ENCODE assay signal across 8 cellular contexts in the genomic region with DNA sequence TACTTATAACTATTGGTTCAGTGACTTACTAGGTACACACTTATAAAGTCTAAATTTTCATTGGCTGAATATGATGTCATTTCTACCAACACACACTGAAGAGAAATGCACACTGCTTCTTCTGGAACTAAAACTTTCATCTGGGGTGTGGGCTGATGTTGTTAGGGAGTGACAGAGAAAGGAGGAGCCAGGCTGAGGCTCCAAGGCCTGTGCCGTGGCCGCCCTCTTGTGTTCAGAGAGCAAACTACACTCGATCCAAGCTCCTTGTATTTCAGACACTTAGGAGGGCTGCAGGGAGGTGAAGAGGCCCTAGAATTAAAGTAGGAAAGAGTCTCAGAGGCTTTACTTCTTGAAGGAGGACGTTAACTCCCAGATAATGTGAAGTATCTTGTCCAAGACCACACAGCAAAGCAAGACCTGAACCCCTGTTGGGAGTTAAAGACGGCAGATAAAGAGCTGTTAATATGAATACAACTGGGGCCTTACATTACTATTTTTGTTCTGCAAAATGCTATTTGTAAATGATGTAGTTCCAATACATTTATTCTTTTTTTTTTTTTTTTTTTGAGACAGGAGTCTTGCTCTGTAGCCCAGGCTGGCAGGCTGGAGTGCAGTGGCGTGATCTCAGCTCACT.
A peak's percentile ranks its signal among the peaks of the same experiment; 100 is the strongest.
DNase-seq lines count a peak whose midpoint lies in the region; ATAC-seq, FAIRE-seq and TF ChIP-seq lines count a peak whose summit lies in the region.

No MANE protein-coding gene starts in this region.

- TF ChIP-seq CTCF in GM13977 (IDR thresholded peaks at IDR 0.05; ENCODE audit: extremely low read depth, insufficient read depth, missing control alignments) (peak; percentile 95), WTC11 (IDR thresholded peaks at IDR 0.05) (peak; percentile 77)

- ATAC-seq in HG02938 (IDR thresholded peaks at IDR 0.05; ENCODE audit: unreplicated experiment) (peak; percentile 90), WTC11 (peak; percentile 76)

- no peak overlapping the region for H3K4me3 Mint-ChIP-seq in WTC11

- POLR2A ChIA-PET in WTC11 (lab: Charles Lee), result interaction anchor here (0.6 to 1.2 kb wide), 3 partner anchors 32 to 186 kb away, joined by 3 to 4 read pairs (median 4); no protein-coding TSS in a partner anchor

- FAIRE-seq in A204.1 (lab: Jason Lieb, UNC), result peak; percentile 46

- DNase-seq in GM13977 (ENCODE audit: low spot score), result peak; percentile 83
- DNase-seq in NCI-H2107 (lab: John Stamatoyannopoulos, UW), result peak; percentile 26
- DNase-seq in WTC11 (ENCODE audit: low spot score), result peak; percentile 91
- peak; percentile 67 to 73 for DNase-seq in T47D (ENCODE audit: low read depth in 1 of 2, low spot score in 1 of 2)
- peak; percentile 90 for DNase-seq in islet precursor cell
- DNase-seq in stimulated activated CD4-positive, alpha-beta T cell treated with anti-CD3 and anti-CD28 coated beads, Interleukin-1b, Interleukin-23, amount 100 ng/mL, for 48 hours, result peak; percentile 85

- CTCF ChIA-PET in WTC11 (lab: Charles Lee), result interaction anchor here (0.6 to 8.2 kb wide), 55 partner anchors 9 to 374 kb away, joined by 3 to 116 read pairs (median 4); a partner anchor contains a TSS

- H3K27ac Mint-ChIP-seq in WTC11, result peak overlapping the region; percentile 89; the same call in 1 of the 2 replicates

- peaks cover 13% of the 10 kb centered on the region for H3K9me3 Mint-ChIP-seq in WTC11

- H3K36me3 Mint-ChIP-seq in WTC11, result peaks cover 33% of the 10 kb centered on the region

- in situ Hi-C loops in GM13977 (cut with MboI; ENCODE audit: low pct_unique_long_range_greater_than_20kb, low sequenced_read_pairs, unreplicated experiment) (loop anchor here (5.0 to 10.0 kb wide), 2 partner anchors 35 to 183 kb away; no protein-coding TSS in a partner anchor), T47D (cut with HindIII; ENCODE audit: low pct_unique_long_range_greater_than_20kb, low sequenced_read_pairs) (no loop called here)

- no peaks in the 10 kb centered on the region for H3K27me3 Mint-ChIP-seq in WTC11 (ENCODE audit: low read depth)

- peaks cover 32% of the 10 kb centered on the region for H3K4me1 Mint-ChIP-seq in WTC11

TF ChIP-seq in WTC11, 78 proteins besides CTCF, POLR2A, EP300 and RAD21:
- TF ChIP-seq OVOL2 (CRISPR knock-in tag; IDR thresholded peaks at IDR 0.05; ENCODE audit: borderline replicate concordance) (no peak), JUN (CRISPR knock-in tag; IDR thresholded peaks at IDR 0.05) (no peak), NFATC4 (CRISPR knock-in tag; IDR thresholded peaks at IDR 0.05) (no peak), NR1H2 (CRISPR knock-in tag; IDR thresholded peaks at IDR 0.05) (no peak), NFE2L1 (CRISPR knock-in tag; IDR thresholded peaks at IDR 0.05) (no peak), ZNF232 (CRISPR knock-in tag; IDR thresholded peaks at IDR 0.05) (no peak), ZNF396 (CRISPR knock-in tag; IDR thresholded peaks at IDR 0.05; ENCODE audit: borderline replicate concordance) (no peak), ZBTB21 (CRISPR knock-in tag; IDR thresholded peaks at IDR 0.05; ENCODE audit: borderline replicate concordance) (no peak), SMAD3 (CRISPR knock-in tag; IDR thresholded peaks at IDR 0.05; ENCODE audit: borderline replicate concordance) (no peak), NR3C1 (CRISPR knock-in tag; conservative IDR thresholded peaks at IDR 0.05; ENCODE audit: low read depth) (no peak), SOX15 (CRISPR knock-in tag; IDR thresholded peaks at IDR 0.05) (no peak), ZNF671 (CRISPR knock-in tag; IDR thresholded peaks at IDR 0.05) (no peak), NR2C2 (CRISPR knock-in tag; IDR thresholded peaks at IDR 0.05) (no peak), ELF4 (CRISPR knock-in tag; IDR thresholded peaks at IDR 0.05; ENCODE audit: low read depth) (no peak)
- TF ChIP-seq, protein P1, sequence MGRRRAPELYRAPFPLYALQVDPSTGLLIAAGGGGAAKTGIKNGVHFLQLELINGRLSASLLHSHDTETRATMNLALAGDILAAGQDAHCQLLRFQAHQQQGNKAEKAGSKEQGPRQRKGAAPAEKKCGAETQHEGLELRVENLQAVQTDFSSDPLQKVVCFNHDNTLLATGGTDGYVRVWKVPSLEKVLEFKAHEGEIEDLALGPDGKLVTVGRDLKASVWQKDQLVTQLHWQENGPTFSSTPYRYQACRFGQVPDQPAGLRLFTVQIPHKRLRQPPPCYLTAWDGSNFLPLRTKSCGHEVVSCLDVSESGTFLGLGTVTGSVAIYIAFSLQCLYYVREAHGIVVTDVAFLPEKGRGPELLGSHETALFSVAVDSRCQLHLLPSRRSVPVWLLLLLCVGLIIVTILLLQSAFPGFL (CRISPR knock-in tag; IDR thresholded peaks at IDR 0.05; ENCODE audit: borderline replicate concordance), result no peak
- TF ChIP-seq, protein P2, sequence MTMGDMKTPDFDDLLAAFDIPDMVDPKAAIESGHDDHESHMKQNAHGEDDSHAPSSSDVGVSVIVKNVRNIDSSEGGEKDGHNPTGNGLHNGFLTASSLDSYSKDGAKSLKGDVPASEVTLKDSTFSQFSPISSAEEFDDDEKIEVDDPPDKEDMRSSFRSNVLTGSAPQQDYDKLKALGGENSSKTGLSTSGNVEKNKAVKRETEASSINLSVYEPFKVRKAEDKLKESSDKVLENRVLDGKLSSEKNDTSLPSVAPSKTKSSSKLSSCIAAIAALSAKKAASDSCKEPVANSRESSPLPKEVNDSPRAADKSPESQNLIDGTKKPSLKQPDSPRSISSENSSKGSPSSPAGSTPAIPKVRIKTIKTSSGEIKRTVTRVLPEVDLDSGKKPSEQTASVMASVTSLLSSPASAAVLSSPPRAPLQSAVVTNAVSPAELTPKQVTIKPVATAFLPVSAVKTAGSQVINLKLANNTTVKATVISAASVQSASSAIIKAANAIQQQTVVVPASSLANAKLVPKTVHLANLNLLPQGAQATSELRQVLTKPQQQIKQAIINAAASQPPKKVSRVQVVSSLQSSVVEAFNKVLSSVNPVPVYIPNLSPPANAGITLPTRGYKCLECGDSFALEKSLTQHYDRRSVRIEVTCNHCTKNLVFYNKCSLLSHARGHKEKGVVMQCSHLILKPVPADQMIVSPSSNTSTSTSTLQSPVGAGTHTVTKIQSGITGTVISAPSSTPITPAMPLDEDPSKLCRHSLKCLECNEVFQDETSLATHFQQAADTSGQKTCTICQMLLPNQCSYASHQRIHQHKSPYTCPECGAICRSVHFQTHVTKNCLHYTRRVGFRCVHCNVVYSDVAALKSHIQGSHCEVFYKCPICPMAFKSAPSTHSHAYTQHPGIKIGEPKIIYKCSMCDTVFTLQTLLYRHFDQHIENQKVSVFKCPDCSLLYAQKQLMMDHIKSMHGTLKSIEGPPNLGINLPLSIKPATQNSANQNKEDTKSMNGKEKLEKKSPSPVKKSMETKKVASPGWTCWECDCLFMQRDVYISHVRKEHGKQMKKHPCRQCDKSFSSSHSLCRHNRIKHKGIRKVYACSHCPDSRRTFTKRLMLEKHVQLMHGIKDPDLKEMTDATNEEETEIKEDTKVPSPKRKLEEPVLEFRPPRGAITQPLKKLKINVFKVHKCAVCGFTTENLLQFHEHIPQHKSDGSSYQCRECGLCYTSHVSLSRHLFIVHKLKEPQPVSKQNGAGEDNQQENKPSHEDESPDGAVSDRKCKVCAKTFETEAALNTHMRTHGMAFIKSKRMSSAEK (CRISPR knock-in tag; IDR thresholded peaks at IDR 0.05; ENCODE audit: borderline replicate concordance), result no peak
- TF ChIP-seq, protein P3, sequence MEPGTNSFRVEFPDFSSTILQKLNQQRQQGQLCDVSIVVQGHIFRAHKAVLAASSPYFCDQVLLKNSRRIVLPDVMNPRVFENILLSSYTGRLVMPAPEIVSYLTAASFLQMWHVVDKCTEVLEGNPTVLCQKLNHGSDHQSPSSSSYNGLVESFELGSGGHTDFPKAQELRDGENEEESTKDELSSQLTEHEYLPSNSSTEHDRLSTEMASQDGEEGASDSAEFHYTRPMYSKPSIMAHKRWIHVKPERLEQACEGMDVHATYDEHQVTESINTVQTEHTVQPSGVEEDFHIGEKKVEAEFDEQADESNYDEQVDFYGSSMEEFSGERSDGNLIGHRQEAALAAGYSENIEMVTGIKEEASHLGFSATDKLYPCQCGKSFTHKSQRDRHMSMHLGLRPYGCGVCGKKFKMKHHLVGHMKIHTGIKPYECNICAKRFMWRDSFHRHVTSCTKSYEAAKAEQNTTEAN (CRISPR knock-in tag; IDR thresholded peaks at IDR 0.05), result no peak
- TF ChIP-seq, protein P4, sequence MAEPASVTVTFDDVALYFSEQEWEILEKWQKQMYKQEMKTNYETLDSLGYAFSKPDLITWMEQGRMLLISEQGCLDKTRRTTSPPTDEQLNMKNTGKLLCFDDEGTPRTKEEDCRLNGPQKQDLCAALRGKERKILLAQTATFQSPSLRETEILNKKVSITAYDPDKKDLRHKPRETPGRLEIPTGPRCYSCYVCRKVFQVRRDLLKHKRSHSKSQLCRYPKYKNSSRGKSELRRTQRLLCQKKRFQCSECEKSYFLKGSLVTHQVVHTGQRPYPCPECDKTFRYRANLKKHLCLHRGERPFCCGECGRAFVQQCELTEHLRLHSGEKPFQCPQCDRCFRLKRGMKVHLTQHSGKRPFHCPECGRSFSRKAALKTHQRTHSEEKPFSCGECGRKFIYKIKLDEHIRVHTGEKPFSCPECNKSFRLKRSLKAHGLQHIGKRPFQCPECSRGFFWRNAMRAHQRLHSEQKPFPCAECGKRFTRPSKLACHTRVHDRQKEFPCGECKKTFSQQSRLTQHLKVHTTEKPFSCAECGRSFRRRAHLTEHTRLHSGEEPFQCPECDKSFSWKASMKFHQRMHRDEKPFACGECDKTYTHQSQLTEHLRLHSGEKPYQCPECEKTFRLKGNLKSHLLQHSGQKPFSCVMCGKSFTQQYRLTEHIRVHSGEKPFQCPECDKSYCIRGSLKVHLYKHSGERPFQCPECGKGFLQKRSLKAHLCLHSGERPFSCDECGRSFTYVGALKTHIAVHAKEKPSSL (CRISPR knock-in tag; conservative IDR thresholded peaks at IDR 0.05), result no peak
- TF ChIP-seq, protein P5, sequence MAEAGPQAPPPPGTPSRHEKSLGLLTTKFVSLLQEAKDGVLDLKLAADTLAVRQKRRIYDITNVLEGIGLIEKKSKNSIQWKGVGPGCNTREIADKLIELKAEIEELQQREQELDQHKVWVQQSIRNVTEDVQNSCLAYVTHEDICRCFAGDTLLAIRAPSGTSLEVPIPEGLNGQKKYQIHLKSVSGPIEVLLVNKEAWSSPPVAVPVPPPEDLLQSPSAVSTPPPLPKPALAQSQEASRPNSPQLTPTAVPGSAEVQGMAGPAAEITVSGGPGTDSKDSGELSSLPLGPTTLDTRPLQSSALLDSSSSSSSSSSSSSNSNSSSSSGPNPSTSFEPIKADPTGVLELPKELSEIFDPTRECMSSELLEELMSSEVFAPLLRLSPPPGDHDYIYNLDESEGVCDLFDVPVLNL (CRISPR knock-in tag; IDR thresholded peaks at IDR 0.05; ENCODE audit: borderline replicate concordance, low read depth), result no peak

Comparison
In these comparisons a context has a peak if more than half of its experiments do, and no peak if none do; other contexts are left out.
1. Peak in every context shown above with its lines: DNase-seq and ATAC-seq.
2. DNase-seq: peak in every context shown above with its lines; median percentile 91 in WTC11; 90 in islet precursor cell; 85 in stimulated activated CD4-positive, alpha-beta T cell treated with anti-CD3 and anti-CD28 coated beads, Interleukin-1b, Interleukin-23, amount 100 ng/mL, for 48 hours; 83 in GM13977; 70 in T47D; 26 in NCI-H2107.